1 cellular context compared by ENCODE assay signal in the genomic region with DNA sequence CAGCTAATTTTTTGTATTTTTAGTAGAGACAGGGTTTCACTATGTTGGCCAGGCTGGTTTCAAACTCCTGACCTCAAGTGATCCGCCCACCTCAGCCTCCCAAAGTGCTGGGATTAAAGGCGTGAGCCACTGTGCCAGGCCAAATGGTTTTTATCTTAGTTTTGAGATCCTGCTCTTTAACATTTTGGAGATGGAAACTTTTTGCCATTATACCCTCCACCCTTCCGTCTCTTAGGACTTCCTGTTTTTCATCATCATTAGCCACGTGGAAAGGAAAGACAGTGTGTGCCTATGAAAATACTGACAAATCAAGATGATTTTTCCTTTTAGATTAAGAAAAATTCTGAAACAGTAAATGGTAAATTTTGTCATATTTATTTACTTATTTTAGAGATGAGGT.
TF ChIP-seq lines count a peak whose summit lies in the region.

No MANE protein-coding gene starts in this region.

TF ChIP-seq in GM12878, 131 proteins besides CTCF, POLR2A, EP300 and RAD21:
- TF ChIP-seq SPI1 (IDR thresholded peaks at IDR 0.05; ENCODE audit: borderline replicate concordance, insufficient read depth, low read depth, low read length) (peak; percentile 80), NBN (IDR thresholded peaks at IDR 0.05) (0 out of 2 replicates have a peak, but pooled peaks have one; percentile 17)
